Comparison of ENCODE assay signal across 8 cellular contexts in genomic region chr6:2988076-2988425, GRCh38. TPM values are rescaled to one million over a fixed set of nuclear protein-coding genes. Genes with fewer than 3 reads are reported as not detected.
DNase-seq lines count a peak whose midpoint lies in the region; ATAC-seq, FAIRE-seq and TF ChIP-seq lines count a peak whose summit lies in the region.

No MANE protein-coding gene starts in this region.

- H3K36me3 ChIP-seq in keratinocyte (ENCODE audit: control insufficient read depth in 2 of 2, extremely low read depth in 1 of 2, insufficient read depth in 2 of 2, low read length in 2 of 2) (no peaks in the 10 kb centered on the region), testis (ENCODE audit: low read depth, missing control alignments) (no peaks in the 10 kb centered on the region)

- H3K4me3 ChIP-seq in keratinocyte (ENCODE audit: control insufficient read depth in 2 of 3, extremely low read depth in 1 of 3, insufficient read depth in 2 of 3, low read depth in 1 of 3, low read length in 3 of 3), result peak overlapping the region; percentile 52 to 91 (median 69)
- H3K4me3 ChIP-seq in testis, result peak overlapping the region; percentile 67 to 82

- H3K79me2 ChIP-seq in keratinocyte (ENCODE audit: control insufficient read depth, insufficient read depth, low read length), result no peaks in the 10 kb centered on the region

- H3K4me1 ChIP-seq in keratinocyte (ENCODE audit: control insufficient read depth, extremely low read depth, insufficient read depth, low read length) (peaks cover 33% of the 10 kb centered on the region), testis (peaks cover 10% of the 10 kb centered on the region)

- H3K27me3 Mint-ChIP-seq in activated CD4-positive, alpha-beta T cell treated with anti-CD3 and anti-CD28 coated beads, Interleukin-2, amount 10 ng/mL, durations not matched to agents 24 days and 14 days, result peaks cover 8% of the 10 kb centered on the region

- H3K27ac ChIP-seq in keratinocyte (ENCODE audit: control insufficient read depth, insufficient read depth, low read length) (peak overlapping the region; percentile 98), testis (peak overlapping the region; percentile 94 to 97)

- H3K9me3 ChIP-seq in keratinocyte (ENCODE audit: control insufficient read depth, low read depth, low read length) (no peaks in the 10 kb centered on the region), testis (no peaks in the 10 kb centered on the region)

- peaks cover 2% of the 10 kb centered on the region for H3K9me1 ChIP-seq in keratinocyte (ENCODE audit: control insufficient read depth, extremely low read depth, insufficient read depth, low read length)

- peak overlapping the region; percentile 84 for H3K4me2 ChIP-seq in keratinocyte (ENCODE audit: control insufficient read depth, extremely low read depth, insufficient read depth, low read depth, low read length)

- intact Hi-C loops in activated CD4-positive, alpha-beta T cell treated with anti-CD3 and anti-CD28 coated beads, Interleukin-2, amount 10 ng/mL, durations not matched to agents 24 days and 14 days (cut with micrococcal nuclease), result loop anchor here (1.0 to 2.0 kb wide), 4 partner anchors 17 to 271 kb away; partner anchors contain the start of genes PSMG4 and SERPINB6
- intact Hi-C loops in testis (cut with DNase I; ENCODE audit: low total_unique reads), result no loop called here

- H3K4me3 Mint-ChIP-seq in activated CD4-positive, alpha-beta T cell treated with anti-CD3 and anti-CD28 coated beads, Interleukin-2, amount 10 ng/mL, durations not matched to agents 24 days and 14 days, result peak overlapping the region; percentile 89

- no peak for DNase-seq in activated CD4-positive, alpha-beta T cell treated with anti-CD3 and anti-CD28 coated beads, Interleukin-2, amount 10 ng/mL, durations not matched to agents 24 days and 14 days
- no peak for DNase-seq in activated CD4-positive, alpha-beta T cell treated with anti-CD3 and anti-CD28 coated beads, Interleukin-2, amount 50 U/mL, for 4 hours
- no peak for DNase-seq in activated naive CD4-positive, alpha-beta T cell treated with anti-CD3 and anti-CD28 coated beads, Interleukin-2, amount 50 U/mL, for 72 hours (ENCODE audit: low spot score in 2 of 2)
- DNase-seq in keratinocyte (ENCODE audit: low read depth, low spot score) (no peak), testis (no peak), T1000 (lab: John Stamatoyannopoulos, UW) (no peak), left lobe of liver (ENCODE audit: low spot score) (no peak)

- TF ChIP-seq CTCF in keratinocyte (optimal IDR thresholded peaks at IDR 0.05 in 1 of 3, IDR thresholded peaks at IDR 0.05 in 1 of 3, conservative IDR thresholded peaks at IDR 0.05 in 1 of 3; ENCODE audit: extremely low read depth in 1 of 3, insufficient read depth in 2 of 3, low read length in 3 of 3) (no peak), testis (IDR thresholded peaks at IDR 0.05) (no peak)

- 21 to 26% methylated on average over 3 of the region's 3 CpGs for WGBS in testis, 2 donors

- ATAC-seq in activated naive CD4-positive, alpha-beta T cell treated with anti-CD3 and anti-CD28 coated beads, Interleukin-2, amount 50 U/mL, for 72 hours, result no peak
- ATAC-seq in HG03196 (IDR thresholded peaks at IDR 0.05; ENCODE audit: unreplicated experiment), result no peak
- ATAC-seq in left lobe of liver, result no peak

- no peaks in the 10 kb centered on the region for H3K36me3 Mint-ChIP-seq in activated CD4-positive, alpha-beta T cell treated with anti-CD3 and anti-CD28 coated beads, Interleukin-2, amount 10 ng/mL, durations not matched to agents 24 days and 14 days (ENCODE audit: low read depth)
- peaks cover 0 to 5% of the 10 kb centered on the region in 2 donors for H3K36me3 Mint-ChIP-seq in activated naive CD4-positive, alpha-beta T cell treated with anti-CD3 and anti-CD28 coated beads, Interleukin-2, amount 50 U/mL, for 72 hours

- no peaks in the 10 kb centered on the region for H4K20me1 ChIP-seq in keratinocyte (ENCODE audit: control insufficient read depth, extremely low read depth, insufficient read depth, low read length)

- peak overlapping the region; percentile 89 for H3K9ac ChIP-seq in keratinocyte (ENCODE audit: control insufficient read depth, extremely low read depth, insufficient read depth, low read length)

- TF ChIP-seq POLR2A in testis (IDR thresholded peaks at IDR 0.05), result no peak

- H3K9me3 Mint-ChIP-seq in activated CD4-positive, alpha-beta T cell treated with anti-CD3 and anti-CD28 coated beads, Interleukin-2, amount 10 ng/mL, durations not matched to agents 24 days and 14 days, result no peaks in the 10 kb centered on the region
- no peaks in the 10 kb centered on the region for H3K9me3 Mint-ChIP-seq in activated naive CD4-positive, alpha-beta T cell treated with anti-CD3 and anti-CD28 coated beads, Interleukin-2, amount 50 U/mL, for 72 hours

- peak overlapping the region; percentile 99 for H3K27ac Mint-ChIP-seq in activated CD4-positive, alpha-beta T cell treated with anti-CD3 and anti-CD28 coated beads, Interleukin-2, amount 10 ng/mL, durations not matched to agents 24 days and 14 days
- H3K27ac Mint-ChIP-seq in activated naive CD4-positive, alpha-beta T cell treated with anti-CD3 and anti-CD28 coated beads, Interleukin-2, amount 50 U/mL, for 72 hours, result peak overlapping the region; percentile 88 to 99

- peaks cover 22% of the 10 kb centered on the region for H3K4me1 Mint-ChIP-seq in activated CD4-positive, alpha-beta T cell treated with anti-CD3 and anti-CD28 coated beads, Interleukin-2, amount 10 ng/mL, durations not matched to agents 24 days and 14 days

- FAIRE-seq in keratinocyte (lab: Jason Lieb, UNC), result no peak

- peak overlapping the region; percentile 95 for H2AFZ ChIP-seq in keratinocyte (ENCODE audit: control insufficient read depth, low read length)

- H3K27me3 ChIP-seq in keratinocyte (ENCODE audit: control insufficient read depth, extremely low read depth, insufficient read depth, low read length), result no peaks in the 10 kb centered on the region
- no peaks in the 10 kb centered on the region for H3K27me3 ChIP-seq in testis

- dilution Hi-C loops in keratinocyte (cut with MboI; ENCODE audit: extremely low pct_ligation_motif_present, low sequenced_read_pairs), result no loop called here

RNA-seq across cellular contexts. Expression of gene NQO2, which starts 11.6 kb away (rescaled TPM):
- 29.1 and 34.0 TPM in 2 replicates for total RNA-seq in activated CD4-positive, alpha-beta T cell treated with anti-CD3 and anti-CD28 coated beads, Interleukin-2, amount 10 ng/mL, durations not matched to agents 24 days and 14 days
- 10 to 100 TPM; 33.4 to 37.5 TPM for total RNA-seq in activated naive CD4-positive, alpha-beta T cell treated with anti-CD3 and anti-CD28 coated beads, Interleukin-2, amount 50 U/mL, for 72 hours
- polyA plus RNA-seq in keratinocyte, result 22.2 to 24.0 TPM (median 22.9 TPM) in 3 replicates
- 40.7 TPM for polyA plus RNA-seq in keratinocyte (2011; ENCODE audit: low read depth)
- polyA plus RNA-seq in keratinocyte (2011; cell fraction: cytosol; rRNA removed), result 19.0 and 24.6 TPM in 2 replicates
- 14.2 and 14.7 TPM in 2 replicates for polyA plus RNA-seq in keratinocyte (2011; cell fraction: nucleus; rRNA removed)
- polyA plus RNA-seq in keratinocyte (2012; ENCODE audit: low replicate concordance), result 18.6 and 22.2 TPM in 2 replicates
- 15.9 to 25.1 TPM (median 19.6 TPM) in 3 replicates for polyA minus RNA-seq in keratinocyte
- 12.9 TPM for polyA minus RNA-seq in keratinocyte (2011; cell fraction: cytosol; rRNA and poly(A)+ RNA removed)
- polyA minus RNA-seq in keratinocyte (2011; cell fraction: nucleus; rRNA and poly(A)+ RNA removed), result 4.2 and 4.8 TPM in 2 replicates
- 10 to 100 TPM in 1 of 2 donors, 1 to 10 TPM in 1; 9.5 to 16.8 TPM for total RNA-seq in testis
- polyA plus RNA-seq in testis (ENCODE audit: insufficient read depth, low read depth, low replicate concordance), result 35.6 TPM
- 62.7 TPM for total RNA-seq in left lobe of liver

RNA-seq across cellular contexts. Expression of gene SERPINB6, which starts 16.7 kb away (rescaled TPM):
- total RNA-seq in activated CD4-positive, alpha-beta T cell treated with anti-CD3 and anti-CD28 coated beads, Interleukin-2, amount 10 ng/mL, durations not matched to agents 24 days and 14 days, result 33.1 and 36.2 TPM in 2 replicates
- total RNA-seq in activated naive CD4-positive, alpha-beta T cell treated with anti-CD3 and anti-CD28 coated beads, Interleukin-2, amount 50 U/mL, for 72 hours, result 10 to 100 TPM; 11.1 to 78.4 TPM
- polyA plus RNA-seq in keratinocyte (66.1 to 78.2 TPM (median 66.4 TPM) in 3 replicates), testis (ENCODE audit: insufficient read depth, low read depth, low replicate concordance) (348 TPM)
- polyA plus RNA-seq in keratinocyte (2011; ENCODE audit: low read depth), result 43.0 TPM
- polyA plus RNA-seq in keratinocyte (2011; cell fraction: cytosol; rRNA removed), result 84.2 and 87.7 TPM in 2 replicates
- polyA plus RNA-seq in keratinocyte (2011; cell fraction: nucleus; rRNA removed), result 72.5 and 77.2 TPM in 2 replicates
- polyA plus RNA-seq in keratinocyte (2012; ENCODE audit: low replicate concordance), result 41.9 and 70.2 TPM in 2 replicates
- polyA minus RNA-seq in keratinocyte, result 36.0 to 55.1 TPM (median 46.5 TPM) in 3 replicates
- 46.2 TPM for polyA minus RNA-seq in keratinocyte (2011; cell fraction: cytosol; rRNA and poly(A)+ RNA removed)
- polyA minus RNA-seq in keratinocyte (2011; cell fraction: nucleus; rRNA and poly(A)+ RNA removed), result 18.0 and 28.6 TPM in 2 replicates
- total RNA-seq in testis (100 to 1,000 TPM; 203 to 281 TPM), left lobe of liver (31.8 TPM)
